In the genomic region with DNA sequence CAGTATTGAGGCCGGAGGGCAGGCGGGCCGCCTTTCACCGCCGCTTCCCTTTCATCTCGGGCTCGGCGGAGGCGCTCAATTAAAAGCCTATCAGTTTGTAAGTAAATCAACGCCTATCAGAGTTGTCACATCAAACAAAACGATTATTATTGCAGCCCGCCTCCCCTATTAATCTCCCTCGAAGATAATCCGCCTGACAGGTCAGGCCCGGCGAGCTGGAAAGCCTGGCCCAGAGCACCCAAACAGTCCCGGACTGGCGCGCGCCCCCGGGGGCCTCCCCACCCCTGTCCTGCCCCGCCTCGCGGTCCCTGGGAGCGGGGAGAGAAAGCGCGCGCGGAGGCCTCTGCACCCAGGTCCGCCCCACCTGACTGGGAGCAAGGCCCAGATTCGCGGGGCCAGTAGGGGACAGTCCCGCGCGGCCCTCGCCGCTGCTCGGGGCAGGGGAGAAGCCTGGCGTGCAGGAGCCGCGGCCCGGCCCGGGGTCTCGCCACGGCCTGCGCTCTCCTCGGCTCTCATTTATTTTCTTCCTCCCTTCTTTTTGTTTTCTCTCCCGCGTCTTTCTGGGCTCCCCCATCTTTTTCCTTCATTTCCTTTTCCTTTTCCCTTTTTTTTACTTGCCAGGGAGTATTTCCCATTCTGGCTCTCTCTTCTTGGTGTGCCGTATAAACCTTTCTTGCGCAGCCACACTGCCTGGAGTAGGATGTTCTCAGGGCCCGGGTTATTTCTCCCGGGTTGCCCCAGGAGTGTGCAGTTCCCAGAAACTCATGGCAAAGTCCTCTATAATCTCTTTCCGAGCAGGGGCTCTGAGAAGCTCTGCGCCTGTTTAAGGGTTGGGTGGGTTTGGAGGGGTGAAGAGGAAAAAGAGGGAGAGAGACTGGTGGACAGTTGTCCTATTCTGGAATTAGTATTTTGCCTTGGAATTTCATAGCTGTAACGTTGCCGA, we compare ENCODE assay signal across 1 cellular context.
TF ChIP-seq lines count a peak whose summit lies in the region.

No MANE protein-coding gene starts in this region.

TF ChIP-seq in HepG2, 621 proteins besides CTCF, POLR2A, EP300 and RAD21 (continued from another document and continues in another):
- TF ChIP-seq, protein P1, sequence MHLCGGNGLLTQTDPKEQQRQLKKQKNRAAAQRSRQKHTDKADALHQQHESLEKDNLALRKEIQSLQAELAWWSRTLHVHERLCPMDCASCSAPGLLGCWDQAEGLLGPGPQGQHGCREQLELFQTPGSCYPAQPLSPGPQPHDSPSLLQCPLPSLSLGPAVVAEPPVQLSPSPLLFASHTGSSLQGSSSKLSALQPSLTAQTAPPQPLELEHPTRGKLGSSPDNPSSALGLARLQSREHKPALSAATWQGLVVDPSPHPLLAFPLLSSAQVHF (CRISPR knock-in tag; IDR thresholded peaks at IDR 0.05): no peak
- TF ChIP-seq TP53 (CRISPR knock-in tag; conservative IDR thresholded peaks at IDR 0.05): 0 out of 2 replicates have a peak, but pooled peaks have one; percentile 41
- no peak for TF ChIP-seq NR2F1 (CRISPR knock-in tag; IDR thresholded peaks at IDR 0.05)
- peak; percentile 86 for TF ChIP-seq NCOA2 (CRISPR knock-in tag; IDR thresholded peaks at IDR 0.05)
- TF ChIP-seq NFYC (CRISPR knock-in tag; IDR thresholded peaks at IDR 0.05): no peak; the same call in 1 of the 2 replicates
- 0 out of 2 replicates have a peak, but pooled peaks have one; percentile 65 for TF ChIP-seq ZFP37 (CRISPR knock-in tag; IDR thresholded peaks at IDR 0.05; ENCODE audit: borderline replicate concordance)
- peak; percentile 75; the same call in 1 of the 2 replicates for TF ChIP-seq KMT2A (CRISPR knock-in tag; IDR thresholded peaks at IDR 0.05)
- TF ChIP-seq, protein P2, sequence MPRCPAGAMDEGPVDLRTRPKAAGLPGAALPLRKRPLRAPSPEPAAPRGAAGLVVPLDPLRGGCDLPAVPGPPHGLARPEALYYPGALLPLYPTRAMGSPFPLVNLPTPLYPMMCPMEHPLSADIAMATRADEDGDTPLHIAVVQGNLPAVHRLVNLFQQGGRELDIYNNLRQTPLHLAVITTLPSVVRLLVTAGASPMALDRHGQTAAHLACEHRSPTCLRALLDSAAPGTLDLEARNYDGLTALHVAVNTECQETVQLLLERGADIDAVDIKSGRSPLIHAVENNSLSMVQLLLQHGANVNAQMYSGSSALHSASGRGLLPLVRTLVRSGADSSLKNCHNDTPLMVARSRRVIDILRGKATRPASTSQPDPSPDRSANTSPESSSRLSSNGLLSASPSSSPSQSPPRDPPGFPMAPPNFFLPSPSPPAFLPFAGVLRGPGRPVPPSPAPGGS (CRISPR knock-in tag; IDR thresholded peaks at IDR 0.05): no peak
- 0 out of 2 replicates have a peak, but pooled peaks have one; percentile 41 for TF ChIP-seq MLLT10 (CRISPR knock-in tag; IDR thresholded peaks at IDR 0.05)
- TF ChIP-seq SNAI1 (CRISPR knock-in tag; IDR thresholded peaks at IDR 0.05; ENCODE audit: borderline replicate concordance): no peak
- TF ChIP-seq ZNF619 (CRISPR knock-in tag; IDR thresholded peaks at IDR 0.05): no peak; the same call in 1 of the 2 replicates
- TF ChIP-seq ZNF224 (CRISPR knock-in tag; IDR thresholded peaks at IDR 0.05): no peak
- TF ChIP-seq ESRRA (CRISPR knock-in tag; IDR thresholded peaks at IDR 0.05; ENCODE audit: low read depth): no peak
- TF ChIP-seq HIVEP1 (CRISPR knock-in tag; IDR thresholded peaks at IDR 0.05): no peak
- no peak for TF ChIP-seq XBP1 (CRISPR knock-in tag; IDR thresholded peaks at IDR 0.05)
- TF ChIP-seq EZH2 (conservative IDR thresholded peaks at IDR 0.05; ENCODE audit: low read depth, low read length): no peak
- no peak for TF ChIP-seq ZNF550 (CRISPR knock-in tag; IDR thresholded peaks at IDR 0.05; ENCODE audit: borderline replicate concordance)
- TF ChIP-seq, protein P3, sequence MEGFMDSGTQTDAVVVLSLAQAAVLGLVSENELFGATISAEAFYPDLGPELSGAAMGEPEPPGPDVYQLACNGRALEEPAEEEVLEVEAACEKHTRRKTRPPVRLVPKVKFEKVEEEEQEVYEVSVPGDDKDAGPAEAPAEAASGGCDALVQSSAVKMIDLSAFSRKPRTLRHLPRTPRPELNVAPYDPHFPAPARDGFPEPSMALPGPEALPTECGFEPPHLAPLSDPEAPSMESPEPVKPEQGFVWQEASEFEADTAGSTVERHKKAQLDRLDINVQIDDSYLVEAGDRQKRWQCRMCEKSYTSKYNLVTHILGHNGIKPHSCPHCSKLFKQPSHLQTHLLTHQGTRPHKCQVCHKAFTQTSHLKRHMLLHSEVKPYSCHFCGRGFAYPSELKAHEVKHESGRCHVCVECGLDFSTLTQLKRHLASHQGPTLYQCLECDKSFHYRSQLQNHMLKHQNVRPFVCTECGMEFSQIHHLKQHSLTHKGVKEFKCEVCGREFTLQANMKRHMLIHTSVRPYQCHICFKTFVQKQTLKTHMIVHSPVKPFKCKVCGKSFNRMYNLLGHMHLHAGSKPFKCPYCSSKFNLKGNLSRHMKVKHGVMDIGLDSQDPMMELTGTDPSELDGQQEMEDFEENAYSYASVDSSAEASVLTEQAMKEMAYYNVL (CRISPR knock-in tag; IDR thresholded peaks at IDR 0.05; ENCODE audit: borderline replicate concordance): no peak
- no peak for TF ChIP-seq MBD4 (IDR thresholded peaks at IDR 0.05; ENCODE audit: borderline replicate concordance, low read length)
- TF ChIP-seq KLF15 (CRISPR knock-in tag; IDR thresholded peaks at IDR 0.05; ENCODE audit: borderline replicate concordance): peak; percentile 62; the same call in 1 of the 2 replicates
- peak; percentile 76; the same call in 1 of the 2 replicates for TF ChIP-seq KLF12 (CRISPR knock-in tag; IDR thresholded peaks at IDR 0.05; ENCODE audit: borderline replicate concordance)
- TF ChIP-seq ZMYM3 (CRISPR knock-in tag; IDR thresholded peaks at IDR 0.05): peak; percentile 38; the same call in 1 of the 2 replicates
- TF ChIP-seq ZNF335 (CRISPR knock-in tag; IDR thresholded peaks at IDR 0.05): no peak
- no peak for TF ChIP-seq ZNF569 (CRISPR knock-in tag; IDR thresholded peaks at IDR 0.05; ENCODE audit: borderline replicate concordance)
- no peak for TF ChIP-seq ZNF670 (CRISPR knock-in tag; IDR thresholded peaks at IDR 0.05; ENCODE audit: borderline replicate concordance)
- TF ChIP-seq ZNF30 (CRISPR knock-in tag; IDR thresholded peaks at IDR 0.05): no peak
- TF ChIP-seq NR2F2 (IDR thresholded peaks at IDR 0.05; ENCODE audit: borderline replicate concordance, low read depth): peak; percentile 61; the same call in 1 of the 2 replicates
- TF ChIP-seq, protein P4, sequence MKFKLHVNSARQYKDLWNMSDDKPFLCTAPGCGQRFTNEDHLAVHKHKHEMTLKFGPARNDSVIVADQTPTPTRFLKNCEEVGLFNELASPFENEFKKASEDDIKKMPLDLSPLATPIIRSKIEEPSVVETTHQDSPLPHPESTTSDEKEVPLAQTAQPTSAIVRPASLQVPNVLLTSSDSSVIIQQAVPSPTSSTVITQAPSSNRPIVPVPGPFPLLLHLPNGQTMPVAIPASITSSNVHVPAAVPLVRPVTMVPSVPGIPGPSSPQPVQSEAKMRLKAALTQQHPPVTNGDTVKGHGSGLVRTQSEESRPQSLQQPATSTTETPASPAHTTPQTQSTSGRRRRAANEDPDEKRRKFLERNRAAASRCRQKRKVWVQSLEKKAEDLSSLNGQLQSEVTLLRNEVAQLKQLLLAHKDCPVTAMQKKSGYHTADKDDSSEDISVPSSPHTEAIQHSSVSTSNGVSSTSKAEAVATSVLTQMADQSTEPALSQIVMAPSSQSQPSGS (CRISPR knock-in tag; IDR thresholded peaks at IDR 0.05): peak; percentile 46; the same call in 1 of the 2 replicates
- TF ChIP-seq, protein P5, sequence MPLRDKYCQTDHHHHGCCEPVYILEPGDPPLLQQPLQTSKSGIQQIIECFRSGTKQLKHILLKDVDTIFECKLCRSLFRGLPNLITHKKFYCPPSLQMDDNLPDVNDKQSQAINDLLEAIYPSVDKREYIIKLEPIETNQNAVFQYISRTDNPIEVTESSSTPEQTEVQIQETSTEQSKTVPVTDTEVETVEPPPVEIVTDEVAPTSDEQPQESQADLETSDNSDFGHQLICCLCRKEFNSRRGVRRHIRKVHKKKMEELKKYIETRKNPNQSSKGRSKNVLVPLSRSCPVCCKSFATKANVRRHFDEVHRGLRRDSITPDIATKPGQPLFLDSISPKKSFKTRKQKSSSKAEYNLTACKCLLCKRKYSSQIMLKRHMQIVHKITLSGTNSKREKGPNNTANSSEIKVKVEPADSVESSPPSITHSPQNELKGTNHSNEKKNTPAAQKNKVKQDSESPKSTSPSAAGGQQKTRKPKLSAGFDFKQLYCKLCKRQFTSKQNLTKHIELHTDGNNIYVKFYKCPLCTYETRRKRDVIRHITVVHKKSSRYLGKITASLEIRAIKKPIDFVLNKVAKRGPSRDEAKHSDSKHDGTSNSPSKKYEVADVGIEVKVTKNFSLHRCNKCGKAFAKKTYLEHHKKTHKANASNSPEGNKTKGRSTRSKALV (CRISPR knock-in tag; IDR thresholded peaks at IDR 0.05): peak; percentile 86
- TF ChIP-seq ZNF605 (CRISPR knock-in tag; IDR thresholded peaks at IDR 0.05): peak; percentile 40; the same call in 1 of the 2 replicates
- no peak for TF ChIP-seq ZNF430 (CRISPR knock-in tag; IDR thresholded peaks at IDR 0.05)
- TF ChIP-seq CC2D1A (CRISPR knock-in tag; IDR thresholded peaks at IDR 0.05): 0 out of 2 replicates have a peak, but pooled peaks have one; percentile 46
- TF ChIP-seq ZNF614 (CRISPR knock-in tag; IDR thresholded peaks at IDR 0.05; ENCODE audit: borderline replicate concordance): no peak
- TF ChIP-seq ZSCAN9 (CRISPR knock-in tag; IDR thresholded peaks at IDR 0.05; ENCODE audit: borderline replicate concordance): no peak
- peak; percentile 13; the same call in 1 of the 2 replicates for TF ChIP-seq ZNF75D (CRISPR knock-in tag; IDR thresholded peaks at IDR 0.05; ENCODE audit: borderline replicate concordance)
- TF ChIP-seq, protein P6, sequence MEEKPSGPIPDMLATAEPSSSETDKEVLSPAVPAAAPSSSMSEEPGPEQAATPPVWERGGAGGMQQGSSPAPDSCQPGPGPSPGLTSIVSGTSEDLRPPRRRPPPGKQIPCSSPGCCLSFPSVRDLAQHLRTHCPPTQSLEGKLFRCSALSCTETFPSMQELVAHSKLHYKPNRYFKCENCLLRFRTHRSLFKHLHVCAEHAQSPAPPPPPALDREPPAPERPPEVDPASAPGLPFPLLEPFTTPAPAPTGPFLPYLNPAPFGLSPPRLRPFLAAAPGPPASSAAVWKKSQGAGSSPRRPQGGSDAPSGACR (CRISPR knock-in tag; IDR thresholded peaks at IDR 0.05): no peak; the same call in 1 of the 2 replicates
- peak; percentile 99 for TF ChIP-seq TCF7 (IDR thresholded peaks at IDR 0.05; ENCODE audit: low read depth)
- TF ChIP-seq, protein P7, sequence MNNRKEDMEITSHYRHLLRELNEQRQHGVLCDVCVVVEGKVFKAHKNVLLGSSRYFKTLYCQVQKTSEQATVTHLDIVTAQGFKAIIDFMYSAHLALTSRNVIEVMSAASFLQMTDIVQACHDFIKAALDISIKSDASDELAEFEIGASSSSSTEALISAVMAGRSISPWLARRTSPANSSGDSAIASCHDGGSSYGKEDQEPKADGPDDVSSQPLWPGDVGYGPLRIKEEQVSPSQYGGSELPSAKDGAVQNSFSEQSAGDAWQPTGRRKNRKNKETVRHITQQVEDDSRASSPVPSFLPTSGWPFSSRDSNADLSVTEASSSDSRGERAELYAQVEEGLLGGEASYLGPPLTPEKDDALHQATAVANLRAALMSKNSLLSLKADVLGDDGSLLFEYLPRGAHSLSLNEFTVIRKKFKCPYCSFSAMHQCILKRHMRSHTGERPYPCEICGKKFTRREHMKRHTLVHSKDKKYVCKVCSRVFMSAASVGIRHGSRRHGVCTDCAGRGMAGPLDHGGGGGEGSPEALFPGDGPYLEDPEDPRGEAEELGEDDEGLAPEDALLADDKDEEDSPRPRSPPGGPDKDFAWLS (CRISPR knock-in tag; IDR thresholded peaks at IDR 0.05; ENCODE audit: borderline replicate concordance): no peak
- no peak for TF ChIP-seq SNRNP70 (IDR thresholded peaks at IDR 0.05; ENCODE audit: low read depth, low read length)
- TF ChIP-seq, protein P8, sequence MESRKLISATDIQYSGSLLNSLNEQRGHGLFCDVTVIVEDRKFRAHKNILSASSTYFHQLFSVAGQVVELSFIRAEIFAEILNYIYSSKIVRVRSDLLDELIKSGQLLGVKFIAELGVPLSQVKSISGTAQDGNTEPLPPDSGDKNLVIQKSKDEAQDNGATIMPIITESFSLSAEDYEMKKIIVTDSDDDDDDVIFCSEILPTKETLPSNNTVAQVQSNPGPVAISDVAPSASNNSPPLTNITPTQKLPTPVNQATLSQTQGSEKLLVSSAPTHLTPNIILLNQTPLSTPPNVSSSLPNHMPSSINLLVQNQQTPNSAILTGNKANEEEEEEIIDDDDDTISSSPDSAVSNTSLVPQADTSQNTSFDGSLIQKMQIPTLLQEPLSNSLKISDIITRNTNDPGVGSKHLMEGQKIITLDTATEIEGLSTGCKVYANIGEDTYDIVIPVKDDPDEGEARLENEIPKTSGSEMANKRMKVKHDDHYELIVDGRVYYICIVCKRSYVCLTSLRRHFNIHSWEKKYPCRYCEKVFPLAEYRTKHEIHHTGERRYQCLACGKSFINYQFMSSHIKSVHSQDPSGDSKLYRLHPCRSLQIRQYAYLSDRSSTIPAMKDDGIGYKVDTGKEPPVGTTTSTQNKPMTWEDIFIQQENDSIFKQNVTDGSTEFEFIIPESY (CRISPR knock-in tag; IDR thresholded peaks at IDR 0.05): peak; percentile 54; the same call in 1 of the 2 replicates
- TF ChIP-seq, protein P9, sequence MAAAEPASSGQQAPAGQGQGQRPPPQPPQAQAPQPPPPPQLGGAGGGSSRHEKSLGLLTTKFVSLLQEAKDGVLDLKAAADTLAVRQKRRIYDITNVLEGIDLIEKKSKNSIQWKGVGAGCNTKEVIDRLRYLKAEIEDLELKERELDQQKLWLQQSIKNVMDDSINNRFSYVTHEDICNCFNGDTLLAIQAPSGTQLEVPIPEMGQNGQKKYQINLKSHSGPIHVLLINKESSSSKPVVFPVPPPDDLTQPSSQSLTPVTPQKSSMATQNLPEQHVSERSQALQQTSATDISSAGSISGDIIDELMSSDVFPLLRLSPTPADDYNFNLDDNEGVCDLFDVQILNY (CRISPR knock-in tag; conservative IDR thresholded peaks at IDR 0.05): peak; percentile 59; the same call in 1 of the 2 replicates
- TF ChIP-seq, protein P10, sequence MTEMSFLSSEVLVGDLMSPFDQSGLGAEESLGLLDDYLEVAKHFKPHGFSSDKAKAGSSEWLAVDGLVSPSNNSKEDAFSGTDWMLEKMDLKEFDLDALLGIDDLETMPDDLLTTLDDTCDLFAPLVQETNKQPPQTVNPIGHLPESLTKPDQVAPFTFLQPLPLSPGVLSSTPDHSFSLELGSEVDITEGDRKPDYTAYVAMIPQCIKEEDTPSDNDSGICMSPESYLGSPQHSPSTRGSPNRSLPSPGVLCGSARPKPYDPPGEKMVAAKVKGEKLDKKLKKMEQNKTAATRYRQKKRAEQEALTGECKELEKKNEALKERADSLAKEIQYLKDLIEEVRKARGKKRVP (CRISPR knock-in tag; IDR thresholded peaks at IDR 0.05): no peak
- no peak for TF ChIP-seq ZKSCAN1 (IDR thresholded peaks at IDR 0.05; ENCODE audit: low read length)
- TF ChIP-seq FLYWCH1 (CRISPR knock-in tag; IDR thresholded peaks at IDR 0.05): no peak
- no peak for TF ChIP-seq CEBPG (CRISPR knock-in tag; IDR thresholded peaks at IDR 0.05)
- TF ChIP-seq, protein P11, sequence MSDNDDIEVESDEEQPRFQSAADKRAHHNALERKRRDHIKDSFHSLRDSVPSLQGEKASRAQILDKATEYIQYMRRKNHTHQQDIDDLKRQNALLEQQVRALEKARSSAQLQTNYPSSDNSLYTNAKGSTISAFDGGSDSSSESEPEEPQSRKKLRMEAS (IDR thresholded peaks at IDR 0.05): peak; percentile 72
- TF ChIP-seq ZNF777 (CRISPR knock-in tag; IDR thresholded peaks at IDR 0.05): no peak
